In genomic region chr17:65703891-65704290, GRCh38 we compare ENCODE assay signal across 32 cellular contexts.
"Had no signal": no experiment of that assay in that cellular context is flagged by ENCODE, and none has a peak within 500 bp of the region (broad histone marks: within the 10 kb centered on the region; RNA-seq: fewer than 3 reads in every experiment).

No MANE protein-coding gene starts in this region.

- H3K27ac Mint-ChIP-seq: activated CD4-positive, alpha-beta memory T cell treated with anti-CD3 and anti-CD28 coated beads for 36 hours; activated CD4-positive, alpha-beta T cell treated with anti-CD3 and anti-CD28 coated beads for 36 hours; activated naive CD4-positive, alpha-beta T cell treated with anti-CD3 and anti-CD28 coated beads for 36 hours; activated naive CD4-positive, alpha-beta T cell treated with anti-CD3 and anti-CD28 coated beads, Interleukin-2, amount 50 U/mL, for 72 hours; activated T-helper 1 cell treated with anti-CD3 and anti-CD28 coated beads, Interleukin-12 subunit alpha, Interleukin-12 subunit beta, Interleukin-2, Interleukin-4 antibody, amounts not matched to agents 30 ng/mL and 10 ng/mL and 1 ng/mL, durations not matched to agents 14 hours and 24 hours and 36 hours; WTC11 had no signal

- H3K36me3 Mint-ChIP-seq: activated CD4-positive, alpha-beta memory T cell treated with anti-CD3 and anti-CD28 coated beads for 36 hours; activated naive CD4-positive, alpha-beta T cell treated with anti-CD3 and anti-CD28 coated beads, Interleukin-2, amount 50 U/mL, for 72 hours; WTC11 had no signal

- H3K27ac ChIP-seq: adrenal gland, body of pancreas, breast epithelium, KMS-11, SJCRH30, SK-N-MC had no signal

- H3K27me3 ChIP-seq: adrenal gland, body of pancreas, breast epithelium, SJCRH30 had no signal

- H3K9me3 Mint-ChIP-seq: activated CD4-positive, alpha-beta memory T cell treated with anti-CD3 and anti-CD28 coated beads for 36 hours; activated naive CD4-positive, alpha-beta T cell treated with anti-CD3 and anti-CD28 coated beads for 36 hours; activated naive CD4-positive, alpha-beta T cell treated with anti-CD3 and anti-CD28 coated beads, Interleukin-2, amount 50 U/mL, for 72 hours; activated T-cell treated with anti-CD3 and anti-CD28 coated beads, Interleukin-2, amount 50 U/mL, for 4 hours; activated T-helper 1 cell treated with anti-CD3 and anti-CD28 coated beads, Interleukin-12 subunit alpha, Interleukin-12 subunit beta, Interleukin-2, Interleukin-4 antibody, amounts not matched to agents 30 ng/mL and 10 ng/mL and 1 ng/mL, durations not matched to agents 14 hours and 24 hours and 36 hours; WTC11 had no signal

- ATAC-seq: activated CD4-positive, alpha-beta T cell treated with anti-CD3 and anti-CD28 coated beads for 36 hours; activated CD4-positive, CD25-positive, alpha-beta regulatory T cell treated with anti-CD3 and anti-CD28 coated beads, Interleukin-2, amount 50 U/mL, for 24 hours; activated naive CD4-positive, alpha-beta T cell treated with anti-CD3 and anti-CD28 coated beads, Interleukin-2, amount 50 U/mL, for 72 hours; activated T-cell treated with anti-CD3 and anti-CD28 coated beads, Interleukin-2, amount 50 U/mL, for 4 hours; body of pancreas; Panc1; WTC11 had no signal

- H3K4me1 ChIP-seq: adrenal gland, body of pancreas, breast epithelium, SJCRH30 had no signal

- H3K4me1 Mint-ChIP-seq: activated CD4-positive, alpha-beta T cell treated with anti-CD3 and anti-CD28 coated beads for 36 hours had no signal

- H3K4me3 ChIP-seq: adrenal gland, body of pancreas, breast epithelium, SJCRH30, SK-N-MC had no signal

- H3K4me3 Mint-ChIP-seq: activated CD4-positive, alpha-beta memory T cell treated with anti-CD3 and anti-CD28 coated beads for 36 hours; activated CD4-positive, alpha-beta T cell treated with anti-CD3 and anti-CD28 coated beads for 36 hours; activated naive CD4-positive, alpha-beta T cell treated with anti-CD3 and anti-CD28 coated beads for 36 hours; activated T-cell treated with anti-CD3 and anti-CD28 coated beads, Interleukin-2, amount 50 U/mL, for 4 hours; activated T-helper 1 cell treated with anti-CD3 and anti-CD28 coated beads, Interleukin-12 subunit alpha, Interleukin-12 subunit beta, Interleukin-2, Interleukin-4 antibody, amounts not matched to agents 30 ng/mL and 10 ng/mL and 1 ng/mL, durations not matched to agents 14 hours and 24 hours and 36 hours; WTC11 had no signal

- DNase-seq: activated CD4-positive, alpha-beta memory T cell treated with anti-CD3 and anti-CD28 coated beads for 36 hours; activated CD4-positive, alpha-beta T cell treated with anti-CD3 and anti-CD28 coated beads for 36 hours; activated CD4-positive, alpha-beta T cell treated with anti-CD3 and anti-CD28 coated beads, Interleukin-2, amount 50 U/mL, for 1 hour; activated CD8-positive, alpha-beta memory T cell treated with anti-CD3 and anti-CD28 coated beads, Interleukin-2, amount 50 U/mL, for 4 hours; activated gamma-delta T cell treated with Interleukin-2 at 50 U/mL for 16 hours; activated naive CD4-positive, alpha-beta T cell treated with anti-CD3 and anti-CD28 coated beads for 36 hours; activated T-cell treated with anti-CD3 and anti-CD28 coated beads for 4 hours; activated T-cell treated with anti-CD3 and anti-CD28 coated beads, Interleukin-2, amount 50 U/mL, for 4 hours; adrenal gland; body of pancreas; caudate nucleus; NCI-H1092 treated with DMSO at 0.1 percent for 48 hours; NCI-H1417; NCI-H146; NCI-H187; NCI-H2029 treated with DMSO at 0.1 percent for 48 hours; NCI-H2107; NCI-H2171; NCI-H510A treated with DMSO at 0.1 percent for 48 hours; NCI-H526 treated with DMSO at 0.1 percent for 48 hours; NCI-H774; SHP77; SJCRH30; T1000 had no signal

- H3K27me3 Mint-ChIP-seq: activated CD4-positive, alpha-beta T cell treated with anti-CD3 and anti-CD28 coated beads for 36 hours had no signal

- H3K36me3 ChIP-seq: adrenal gland, breast epithelium had no signal

- H3K9me3 ChIP-seq: adrenal gland, body of pancreas, breast epithelium, SJCRH30 had no signal
